ENCODE assay signal across 10 cellular contexts in the genomic region with DNA sequence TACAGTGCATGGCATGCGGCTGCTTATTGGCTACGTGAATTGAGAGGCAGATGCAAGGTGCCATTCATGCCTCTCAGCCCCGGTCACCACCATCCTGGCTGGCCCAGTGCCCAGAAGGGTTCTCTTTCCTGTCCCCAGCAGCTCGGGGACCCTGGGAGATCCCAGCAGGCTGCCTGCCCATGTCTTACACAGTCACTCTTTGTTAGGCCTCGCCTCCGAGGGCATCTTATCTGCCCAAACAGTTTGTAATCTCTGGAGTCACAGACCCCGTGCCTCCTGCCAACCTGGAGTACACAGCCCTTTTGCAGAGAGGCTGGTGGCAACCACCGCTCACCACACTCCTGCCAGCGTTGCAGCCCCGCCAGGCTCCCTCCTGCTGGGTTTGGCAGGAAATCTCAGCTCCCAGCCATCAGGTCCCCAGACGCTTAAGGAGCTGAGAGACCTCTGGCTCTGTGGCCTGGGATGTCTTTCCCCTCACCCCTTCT. TPM values are rescaled to one million over a fixed set of nuclear protein-coding genes. Genes with fewer than 3 reads are reported as not detected.
DNase-seq lines count a peak whose midpoint lies in the region; ATAC-seq and TF ChIP-seq lines count a peak whose summit lies in the region.
"Had no signal": no experiment of that assay in that cellular context is flagged by ENCODE, and none has a peak within 500 bp of the region (broad histone marks: within the 10 kb centered on the region; RNA-seq: fewer than 3 reads in every experiment).

No MANE protein-coding gene starts in this region.

- H3K36me3 ChIP-seq in CD8-positive, alpha-beta memory T cell (ENCODE audit: insufficient read depth, low read length) = peaks cover 20% of the 10 kb centered on the region
- H3K36me3 ChIP-seq in naive thymus-derived CD4-positive, alpha-beta T cell (ENCODE audit: control insufficient read depth in 2 of 3, insufficient read depth in 3 of 3, low read length in 3 of 3) = peaks cover 7 to 48% (median 13%) of the 10 kb centered on the region in 3 experiments

- peaks cover 0 to 58% (median 9%) of the 10 kb centered on the region in 3 donors for H3K36me3 Mint-ChIP-seq in CD8-positive, alpha-beta memory T cell
- peaks cover 29% of the 10 kb centered on the region for H3K36me3 Mint-ChIP-seq in activated B cell treated with CpG ODN at 0.5 μM for 24 hours (ENCODE audit: low read depth)
- peaks cover 0 to 32% (median 4%) of the 10 kb centered on the region in 5 donors for H3K36me3 Mint-ChIP-seq in naive thymus-derived CD4-positive, alpha-beta T cell

- intact Hi-C loops in activated B cell treated with CpG ODN at 0.5 μM for 24 hours (cut with micrococcal nuclease) = no loop called here
- intact Hi-C loops in naive thymus-derived CD4-positive, alpha-beta T cell (cut with micrococcal nuclease) = loop anchor here in 1 of 2 donors (5.0 kb wide), 1 partner anchor 33 kb away; a partner anchor contains a TSS

- no peak overlapping the region for H3K4me3 Mint-ChIP-seq in CD8-positive, alpha-beta memory T cell
- H3K4me3 Mint-ChIP-seq in activated B cell treated with CpG ODN at 0.5 μM for 24 hours = no peak overlapping the region
- peak overlapping the region in 1 of 10 donors; percentile 22 for H3K4me3 Mint-ChIP-seq in naive thymus-derived CD4-positive, alpha-beta T cell
- H3K4me3 Mint-ChIP-seq: activated CD4-positive, alpha-beta T cell treated with anti-CD3 and anti-CD28 coated beads, Interleukin-2, amount 10 ng/mL, durations not matched to agents 7 days and 5 days had no signal

- H3K4me1 ChIP-seq in CD8-positive, alpha-beta memory T cell (ENCODE audit: insufficient read depth, low read length) = no peaks in the 10 kb centered on the region
- H3K4me1 ChIP-seq in naive thymus-derived CD4-positive, alpha-beta T cell (ENCODE audit: control insufficient read depth in 2 of 2, insufficient read depth in 2 of 2, low read length in 2 of 2) = no peaks in the 10 kb centered on the region

- peak overlapping the region in 6 of 8 donors; percentile 49 to 96 (median 77) for H3K27ac Mint-ChIP-seq in CD8-positive, alpha-beta memory T cell
- H3K27ac Mint-ChIP-seq in activated B cell treated with CpG ODN at 0.5 μM for 24 hours = peak overlapping the region; percentile 11
- H3K27ac Mint-ChIP-seq in naive thymus-derived CD4-positive, alpha-beta T cell = peak overlapping the region in 5 of 9 donors; percentile 40 to 81 (median 52)

- no peaks in the 10 kb centered on the region for H3K27me3 Mint-ChIP-seq in CD8-positive, alpha-beta memory T cell
- no peaks in the 10 kb centered on the region for H3K27me3 Mint-ChIP-seq in activated B cell treated with CpG ODN at 0.5 μM for 24 hours
- no peaks in the 10 kb centered on the region for H3K27me3 Mint-ChIP-seq in naive thymus-derived CD4-positive, alpha-beta T cell
- H3K27me3 Mint-ChIP-seq: activated CD4-positive, alpha-beta T cell treated with anti-CD3 and anti-CD28 coated beads, Interleukin-2, amount 10 ng/mL, durations not matched to agents 7 days and 5 days had no signal

- peaks cover 6 to 27% (median 9%) of the 10 kb centered on the region in 3 donors for H3K4me1 Mint-ChIP-seq in CD8-positive, alpha-beta memory T cell
- peaks cover 27% of the 10 kb centered on the region for H3K4me1 Mint-ChIP-seq in activated B cell treated with CpG ODN at 0.5 μM for 24 hours
- H3K4me1 Mint-ChIP-seq in naive thymus-derived CD4-positive, alpha-beta T cell = peaks cover 0 to 19% (median 14%) of the 10 kb centered on the region in 7 donors

- CTCF ChIA-PET in CD8-positive, alpha-beta memory T cell (lab: Charles Lee) = interaction anchor here (2.0 to 2.1 kb wide), 2 partner anchors 15 to 37 kb away, joined by 7 to 8 read pairs; no protein-coding TSS in a partner anchor
- CTCF ChIA-PET in activated B cell treated with CpG ODN at 0.5 μM for 24 hours (lab: Charles Lee) = no interaction called here
- CTCF ChIA-PET in naive thymus-derived CD4-positive, alpha-beta T cell (lab: Charles Lee) = interaction anchor here (1.1 to 1.4 kb wide), 2 partner anchors 22 to 26 kb away, joined by 3 read pairs; no protein-coding TSS in a partner anchor

- no peaks in the 10 kb centered on the region for H3K9me3 ChIP-seq in CD8-positive, alpha-beta memory T cell (ENCODE audit: low read length)
- H3K9me3 ChIP-seq in naive thymus-derived CD4-positive, alpha-beta T cell (ENCODE audit: control insufficient read depth in 2 of 3, low read length in 3 of 3) = no peaks in the 10 kb centered on the region

- no peaks in the 10 kb centered on the region for H3K9me3 Mint-ChIP-seq in CD8-positive, alpha-beta memory T cell
- no peaks in the 10 kb centered on the region for H3K9me3 Mint-ChIP-seq in activated B cell treated with CpG ODN at 0.5 μM for 24 hours
- H3K9me3 Mint-ChIP-seq in naive thymus-derived CD4-positive, alpha-beta T cell = no peaks in the 10 kb centered on the region
- H3K9me3 Mint-ChIP-seq: activated CD4-positive, alpha-beta T cell treated with anti-CD3 and anti-CD28 coated beads, Interleukin-2, amount 10 ng/mL, durations not matched to agents 7 days and 5 days had no signal

- H3K27ac ChIP-seq in CD8-positive, alpha-beta memory T cell (ENCODE audit: low read depth, low read length) = no peak overlapping the region
- H3K27ac ChIP-seq in naive thymus-derived CD4-positive, alpha-beta T cell (ENCODE audit: low read depth, low read length) = no peak overlapping the region

- no peak overlapping the region for H3K4me3 ChIP-seq in CD8-positive, alpha-beta memory T cell (ENCODE audit: low read length)
- H3K4me3 ChIP-seq in naive thymus-derived CD4-positive, alpha-beta T cell (ENCODE audit: low read length) = no peak overlapping the region

- TF ChIP-seq CTCF in activated B cell treated with CpG ODN at 0.5 μM for 24 hours (IDR thresholded peaks at IDR 0.05) = no peak

- no peak for DNase-seq in CD8-positive, alpha-beta memory T cell
- DNase-seq in NCI-H1105 treated with DMSO at 0.1 percent for 48 hours (lab: John Stamatoyannopoulos, UW) = peak; percentile 69
- no peak for DNase-seq in activated B cell treated with CpG ODN at 0.5 μM for 24 hours
- DNase-seq in naive thymus-derived CD4-positive, alpha-beta T cell = peak in 1 of 9 donors; percentile 1
- DNase-seq in occipital lobe (lab: John Stamatoyannopoulos, UW) = no peak
- DNase-seq in NK-92 (lab: John Stamatoyannopoulos, UW; ENCODE audit: unreplicated experiment) = no peak
- DNase-seq: activated CD4-positive, alpha-beta T cell treated with anti-CD3 and anti-CD28 coated beads, Interleukin-2, amount 10 ng/mL, durations not matched to agents 7 days and 5 days; GF-D8 had no signal

- H3K27me3 ChIP-seq in CD8-positive, alpha-beta memory T cell (ENCODE audit: insufficient read depth, low read length, poor library complexity, severe bottlenecking) = no peaks in the 10 kb centered on the region
- H3K27me3 ChIP-seq in naive thymus-derived CD4-positive, alpha-beta T cell (ENCODE audit: control insufficient read depth in 2 of 2, insufficient read depth in 2 of 2, low read length in 2 of 2) = no peaks in the 10 kb centered on the region

- ATAC-seq in activated B cell treated with CpG ODN at 0.5 μM for 24 hours (ENCODE audit: low read depth) (no peak), GM21723 (IDR thresholded peaks at IDR 0.05; ENCODE audit: unreplicated experiment) (no peak), GM18861 (IDR thresholded peaks at IDR 0.05; ENCODE audit: unreplicated experiment) (no peak)
- ATAC-seq in naive thymus-derived CD4-positive, alpha-beta T cell = peak; percentile 38

- POLR2A ChIA-PET in CD8-positive, alpha-beta memory T cell (lab: Charles Lee) = no interaction called here
- POLR2A ChIA-PET in activated B cell treated with CpG ODN at 0.5 μM for 24 hours (lab: Charles Lee) = interaction anchor here (0.6 to 1.2 kb wide), 3 partner anchors 13 to 99 kb away, joined by 3 to 5 read pairs (median 5); a partner anchor contains a TSS
- POLR2A ChIA-PET in naive thymus-derived CD4-positive, alpha-beta T cell (lab: Charles Lee) = interaction anchor here (0.6 kb wide), 1 partner anchor 324 kb away, joined by 3 read pairs; no protein-coding TSS in a partner anchor

RNA-seq across cellular contexts. Expression of a gene that starts 7.0 kb away (rescaled TPM):
- 10 to 100 TPM; 15.8 to 20.0 TPM for total RNA-seq in CD8-positive, alpha-beta memory T cell
- 0.23 TPM for polyA plus RNA-seq in CD8-positive, alpha-beta memory T cell
- total RNA-seq in activated B cell treated with CpG ODN at 0.5 μM for 24 hours (6.9 and 8.1 TPM in 2 replicates), occipital lobe (28.4 TPM)
- 10 to 100 TPM; 33.2 to 64.9 (median 51.6) TPM for total RNA-seq in naive thymus-derived CD4-positive, alpha-beta T cell
- polyA plus RNA-seq in naive thymus-derived CD4-positive, alpha-beta T cell = under 1 TPM; 0.09 to 0.21 TPM

RNA-seq across cellular contexts. Expression of a gene that starts 14.9 kb away (rescaled TPM):
- total RNA-seq in CD8-positive, alpha-beta memory T cell = 10 to 100 TPM; 52.3 to 54.0 TPM
- polyA plus RNA-seq in CD8-positive, alpha-beta memory T cell = 54.7 TPM
- total RNA-seq in activated B cell treated with CpG ODN at 0.5 μM for 24 hours (39.9 and 47.5 TPM in 2 replicates), occipital lobe (31.8 TPM)
- total RNA-seq in naive thymus-derived CD4-positive, alpha-beta T cell = 100 to 1,000 TPM in 3 of 5 experiments, 10 to 100 TPM in 2; 63.0 to 125 (median 107) TPM
- polyA plus RNA-seq in naive thymus-derived CD4-positive, alpha-beta T cell = 10 to 100 TPM; 28.3 to 34.5 TPM

RNA-seq across cellular contexts. Expression of a gene that starts 30.0 kb away (rescaled TPM):
- 10 to 100 TPM; 18.9 to 19.3 TPM for total RNA-seq in CD8-positive, alpha-beta memory T cell
- polyA plus RNA-seq in CD8-positive, alpha-beta memory T cell = 7.9 TPM
- total RNA-seq in activated B cell treated with CpG ODN at 0.5 μM for 24 hours (4.8 and 6.1 TPM in 2 replicates), occipital lobe (0.16 TPM)
- total RNA-seq in naive thymus-derived CD4-positive, alpha-beta T cell = 10 to 100 TPM in 4 of 5 experiments, 1 to 10 TPM in 1; 6.2 to 25.8 (median 12.5) TPM
- polyA plus RNA-seq in naive thymus-derived CD4-positive, alpha-beta T cell = 1 to 10 TPM; 4.5 to 6.4 TPM

RNA-seq across cellular contexts. Expression of a gene that starts 32.4 kb away (rescaled TPM):
- 10 to 100 TPM; 32.9 to 43.2 TPM for total RNA-seq in CD8-positive, alpha-beta memory T cell
- polyA plus RNA-seq in CD8-positive, alpha-beta memory T cell = 28.7 TPM
- total RNA-seq in activated B cell treated with CpG ODN at 0.5 μM for 24 hours (71.3 and 85.4 TPM in 2 replicates), occipital lobe (10.5 TPM)
- total RNA-seq in naive thymus-derived CD4-positive, alpha-beta T cell = 10 to 100 TPM; 28.0 to 51.0 (median 36.1) TPM
- polyA plus RNA-seq in naive thymus-derived CD4-positive, alpha-beta T cell = 10 to 100 TPM; 20.0 to 21.7 TPM

RNA-seq across cellular contexts. Expression of a gene that starts 46.1 kb away (rescaled TPM):
- 1 to 10 TPM; 1.4 to 2.5 TPM for total RNA-seq in CD8-positive, alpha-beta memory T cell
- polyA plus RNA-seq in CD8-positive, alpha-beta memory T cell = 0.89 TPM
- 1.7 and 1.8 TPM in 2 replicates for total RNA-seq in activated B cell treated with CpG ODN at 0.5 μM for 24 hours
- 1 to 10 TPM; 1.4 to 2.9 (median 2.1) TPM for total RNA-seq in naive thymus-derived CD4-positive, alpha-beta T cell
- polyA plus RNA-seq in naive thymus-derived CD4-positive, alpha-beta T cell = under 1 TPM in 1 of 2 donors, not detected in 1; 0.17 TPM
- 1.4 TPM for total RNA-seq in occipital lobe

Comparison
In these comparisons a context has a peak if more than half of its experiments do, and no peak if none do; other contexts are left out.
1. H3K27ac Mint-ChIP-seq: peak in every context shown above with its lines; median percentile 77 in CD8-positive, alpha-beta memory T cell; 52 in naive thymus-derived CD4-positive, alpha-beta T cell; 11 in activated B cell treated with CpG ODN at 0.5 μM for 24 hours.